ENCODE assay signal across 1 cellular context in the genomic region with DNA sequence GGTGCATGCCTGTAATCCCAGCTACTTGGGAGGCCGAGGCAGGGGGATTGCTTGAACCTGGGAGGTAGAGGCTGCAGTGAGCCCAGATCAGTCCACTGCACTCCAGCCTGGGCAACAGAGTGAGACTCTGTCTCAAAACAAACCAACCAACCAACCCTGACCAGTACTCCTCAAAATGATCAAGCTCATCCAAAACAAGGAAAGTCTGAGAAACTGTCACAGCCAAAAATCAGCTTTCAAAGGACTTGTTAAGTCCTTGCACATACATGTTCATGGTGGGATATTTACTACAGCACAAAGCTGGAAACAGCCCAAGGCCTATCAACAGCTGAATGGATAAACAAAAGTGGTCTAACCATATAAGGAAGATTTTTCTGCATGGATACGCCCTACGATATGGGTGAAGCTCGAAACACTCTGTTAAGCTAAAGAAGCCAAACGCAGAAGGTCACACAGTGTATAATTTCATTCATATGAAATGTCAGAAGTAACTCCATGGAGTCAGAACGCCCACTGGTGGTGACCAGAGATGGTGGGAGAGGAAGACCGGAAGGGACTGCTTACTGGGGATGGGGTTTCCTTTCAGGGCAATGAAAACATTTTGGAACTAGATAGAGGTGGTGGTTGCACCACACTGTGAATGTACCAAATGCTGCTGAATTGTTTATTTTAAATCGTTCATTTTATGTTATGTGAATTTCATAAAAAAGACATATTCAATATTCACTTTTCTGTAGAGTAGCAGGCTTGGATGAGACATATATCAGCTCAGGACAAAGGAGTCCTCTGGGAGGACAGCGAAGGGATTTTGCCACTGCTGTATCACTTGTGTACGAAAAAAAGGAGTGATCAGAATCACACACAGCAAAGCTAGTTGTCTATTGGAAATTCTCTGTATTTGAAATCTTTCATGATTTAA.
TF ChIP-seq lines count a peak whose summit lies in the region.

No MANE protein-coding gene starts in this region.

TF ChIP-seq in HepG2, 621 proteins besides CTCF, POLR2A, EP300 and RAD21 (continued from another document and continues in another):
- TF ChIP-seq ZBTB40 (IDR thresholded peaks at IDR 0.05) (no peak), ZBTB40 (CRISPR knock-in tag; IDR thresholded peaks at IDR 0.05) (no peak), ZNF335 (CRISPR knock-in tag; IDR thresholded peaks at IDR 0.05) (0 out of 2 replicates have a peak, but pooled peaks have one; percentile 26), SRSF9 (IDR thresholded peaks at IDR 0.05; ENCODE audit: borderline replicate concordance, insufficient read depth, low read depth, low read length, poor library complexity, severe bottlenecking) (no peak), CBFB (CRISPR knock-in tag; IDR thresholded peaks at IDR 0.05) (0 out of 2 replicates have a peak, but pooled peaks have one; percentile 39), STAG1 (CRISPR knock-in tag; IDR thresholded peaks at IDR 0.05) (peak; percentile 97), SOX5 (CRISPR knock-in tag; IDR thresholded peaks at IDR 0.05; ENCODE audit: borderline replicate concordance) (no peak), ZNF891 (CRISPR knock-in tag; IDR thresholded peaks at IDR 0.05) (no peak), GTF2F1 (IDR thresholded peaks at IDR 0.05; ENCODE audit: low read length) (no peak), PRDM10 (CRISPR knock-in tag; IDR thresholded peaks at IDR 0.05; ENCODE audit: low read depth) (peak; percentile 25; the same call in 1 of the 2 replicates), LCORL (IDR thresholded peaks at IDR 0.05) (no peak), LCORL (CRISPR knock-in tag; IDR thresholded peaks at IDR 0.05) (0 out of 2 replicates have a peak, but pooled peaks have one; percentile 19), ZNF710 (CRISPR knock-in tag; IDR thresholded peaks at IDR 0.05; ENCODE audit: borderline replicate concordance) (no peak), YY1 (IDR thresholded peaks at IDR 0.05; ENCODE audit: insufficient read depth, insufficient replicate concordance, low read depth, low read length) (no peak), EEA1 (CRISPR knock-in tag; IDR thresholded peaks at IDR 0.05; ENCODE audit: borderline replicate concordance) (no peak), RCOR2 (CRISPR knock-in tag; IDR thresholded peaks at IDR 0.05) (0 out of 2 replicates have a peak, but pooled peaks have one; percentile 21), KMT2A (CRISPR knock-in tag; IDR thresholded peaks at IDR 0.05) (peak; percentile 35; the same call in 1 of the 2 replicates), ZNF24 (IDR thresholded peaks at IDR 0.05) (no peak), STAT6 (CRISPR knock-in tag; IDR thresholded peaks at IDR 0.05; ENCODE audit: borderline replicate concordance) (no peak), IRF1 (CRISPR knock-in tag; IDR thresholded peaks at IDR 0.05; ENCODE audit: low read depth) (no peak), ZNF713 (CRISPR knock-in tag; IDR thresholded peaks at IDR 0.05) (no peak), FOSL2 (CRISPR knock-in tag; IDR thresholded peaks at IDR 0.05) (0 out of 2 replicates have a peak, but pooled peaks have one; percentile 17), ZNF10 (CRISPR knock-in tag; IDR thresholded peaks at IDR 0.05; ENCODE audit: borderline replicate concordance, low read depth) (no peak), HNRNPL (IDR thresholded peaks at IDR 0.05; ENCODE audit: low read depth, low read length) (no peak), KLF16 (CRISPR knock-in tag; IDR thresholded peaks at IDR 0.05) (0 out of 4 replicates have a peak, but pooled peaks of 1 of the 2 experiments have one; percentile 37), SRSF1 (optimal IDR thresholded peaks at IDR 0.05; ENCODE audit: low read depth, low read length) (no peak), XRCC5 (optimal IDR thresholded peaks at IDR 0.05; ENCODE audit: low read length) (peak; percentile 82), ZBTB20 (CRISPR knock-in tag; IDR thresholded peaks at IDR 0.05; ENCODE audit: borderline replicate concordance, low read depth) (no peak), ZNF558 (CRISPR knock-in tag; IDR thresholded peaks at IDR 0.05; ENCODE audit: borderline replicate concordance) (no peak), MIER2 (CRISPR knock-in tag; IDR thresholded peaks at IDR 0.05) (0 out of 2 replicates have a peak, but pooled peaks have one; percentile 34), ZFP36L2 (CRISPR knock-in tag; IDR thresholded peaks at IDR 0.05) (no peak), ZNF510 (CRISPR knock-in tag; IDR thresholded peaks at IDR 0.05; ENCODE audit: low read depth) (no peak), ADNP (CRISPR knock-in tag; IDR thresholded peaks at IDR 0.05) (no peak), ARID3A (IDR thresholded peaks at IDR 0.05; ENCODE audit: low read depth, low read length) (peak; percentile 82; the same call in 1 of the 2 replicates), ZNF878 (CRISPR knock-in tag; IDR thresholded peaks at IDR 0.05) (no peak), TARDBP (CRISPR knock-in tag; IDR thresholded peaks at IDR 0.05) (peak; percentile 52; the same call in 1 of the 2 replicates), PHF21A (CRISPR knock-in tag; IDR thresholded peaks at IDR 0.05) (no peak)
